Comparison of ENCODE assay signal across 8 cellular contexts in the genomic region with DNA sequence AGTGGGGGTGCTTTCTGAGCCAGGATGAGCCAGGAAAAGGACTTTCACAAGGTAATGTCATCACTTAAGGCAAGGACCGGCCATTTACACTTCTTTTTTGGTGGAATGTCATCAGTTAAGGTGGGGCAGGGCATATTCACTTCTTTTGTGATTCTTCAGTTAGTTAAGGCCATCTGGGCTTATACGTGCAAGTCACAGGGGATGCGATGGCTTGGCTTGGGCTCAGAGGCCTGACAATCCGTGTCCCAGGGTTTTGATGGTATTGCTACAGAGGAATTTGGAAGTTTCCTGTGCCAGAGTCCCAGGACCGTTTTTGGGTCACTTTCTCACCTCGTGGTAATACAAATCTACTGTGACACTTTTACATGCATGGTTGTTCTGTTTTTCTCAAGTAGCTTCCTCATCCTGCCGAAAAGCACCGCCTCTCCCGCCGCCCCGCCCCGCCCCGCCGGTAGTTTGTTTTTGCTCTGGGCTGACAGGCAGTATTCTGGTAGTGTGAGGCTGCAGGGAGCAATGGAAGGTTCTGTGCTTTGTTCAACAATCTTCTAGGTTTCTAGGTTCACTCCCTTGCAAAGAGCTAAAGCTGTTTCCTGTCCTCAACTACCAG.
DNase-seq lines count a peak whose midpoint lies in the region; ATAC-seq and TF ChIP-seq lines count a peak whose summit lies in the region.
"Not testable (repeated sequence)": the region's sequence is repeated elsewhere in the genome, so short reads cannot be mapped to it uniquely, and the experiment has no call there.

No MANE protein-coding gene starts in this region.

- H3K4me1 Mint-ChIP-seq in memory B cell = peaks cover 20% of the 10 kb centered on the region

- TF ChIP-seq CTCF in epithelial cell of esophagus (IDR thresholded peaks at IDR 0.05; ENCODE audit: insufficient read depth, low read depth, low read length, missing control alignments) = not testable (repeated sequence)

- H3K4me3 Mint-ChIP-seq in memory B cell = peak overlapping the region; percentile 51

- H3K4me3 ChIP-seq in epithelial cell of esophagus (ENCODE audit: low read length) = not testable (repeated sequence)

- not testable (repeated sequence) for H3K27me3 Mint-ChIP-seq in memory B cell

- H3K27ac Mint-ChIP-seq in memory B cell = peak overlapping the region; percentile 93

- peaks cover 10% of the 10 kb centered on the region for H3K9me3 Mint-ChIP-seq in memory B cell

- peak; percentile 82 for DNase-seq in ELF-1 (ENCODE audit: low read depth, low spot score)
- peak; percentile 77 for DNase-seq in SIG-M5 treated with dmso at 0.1 percent for 504 hours (lab: John Stamatoyannopoulos, UW; ENCODE audit: unreplicated experiment)
- DNase-seq in activated T-cell treated with anti-CD3 and anti-CD28 coated beads for 4 hours = peak; percentile 44
- peak; percentile 22 for DNase-seq in epithelial cell of esophagus (ENCODE audit: low read depth)
- peak; percentile 40 to 46 for DNase-seq in memory B cell (ENCODE audit: low spot score in 2 of 2)
- DNase-seq in stimulated activated CD8-positive, alpha-beta memory T cell treated with anti-CD3 and anti-CD28 coated beads, Interleukin-4, amount 100 ng/mL, for 48 hours = peak; percentile 60

- H3K36me3 Mint-ChIP-seq in memory B cell = not testable (repeated sequence)

- peak; percentile 83 for ATAC-seq in GM21381 (IDR thresholded peaks at IDR 0.05; ENCODE audit: unreplicated experiment)
- ATAC-seq in HG03196 (IDR thresholded peaks at IDR 0.05; ENCODE audit: unreplicated experiment) = peak; percentile 60
- ATAC-seq in memory B cell (ENCODE audit: low read depth) = peak; percentile 100

Comparison
In these comparisons a context has a peak if more than half of its experiments do, and no peak if none do; other contexts are left out.
1. DNase-seq: peak in every context shown above with its lines; median percentile 82 in ELF-1; 77 in SIG-M5 treated with dmso at 0.1 percent for 504 hours; 60 in stimulated activated CD8-positive, alpha-beta memory T cell treated with anti-CD3 and anti-CD28 coated beads, Interleukin-4, amount 100 ng/mL, for 48 hours; 44 in activated T-cell treated with anti-CD3 and anti-CD28 coated beads for 4 hours; 43 in memory B cell; 22 in epithelial cell of esophagus.